Comparison of ENCODE assay signal across 1 cellular context in the genomic region with DNA sequence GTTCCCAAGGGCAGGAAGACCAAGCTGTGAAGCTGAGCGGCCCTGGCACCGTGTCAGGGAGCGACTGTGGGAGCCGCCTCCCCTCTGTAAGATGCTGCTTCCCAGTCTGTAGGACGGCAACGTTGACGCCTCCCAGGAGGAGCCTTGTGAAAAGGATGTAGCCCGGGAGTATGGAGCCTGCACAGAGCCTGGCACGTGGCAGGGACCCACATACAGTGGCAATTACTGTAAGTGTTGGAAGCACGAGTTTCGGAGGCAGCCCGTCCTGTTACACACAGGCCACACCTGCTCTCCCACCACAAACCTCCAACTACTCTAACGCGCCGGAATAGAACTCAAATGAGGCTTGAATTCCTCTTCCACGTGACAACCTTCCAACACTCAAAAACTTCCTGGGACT.
TF ChIP-seq lines count a peak whose summit lies in the region.

No MANE protein-coding gene starts in this region.

TF ChIP-seq in HepG2, 621 proteins besides CTCF, POLR2A, EP300 and RAD21 (continued from another document):
- TF ChIP-seq, protein P1, sequence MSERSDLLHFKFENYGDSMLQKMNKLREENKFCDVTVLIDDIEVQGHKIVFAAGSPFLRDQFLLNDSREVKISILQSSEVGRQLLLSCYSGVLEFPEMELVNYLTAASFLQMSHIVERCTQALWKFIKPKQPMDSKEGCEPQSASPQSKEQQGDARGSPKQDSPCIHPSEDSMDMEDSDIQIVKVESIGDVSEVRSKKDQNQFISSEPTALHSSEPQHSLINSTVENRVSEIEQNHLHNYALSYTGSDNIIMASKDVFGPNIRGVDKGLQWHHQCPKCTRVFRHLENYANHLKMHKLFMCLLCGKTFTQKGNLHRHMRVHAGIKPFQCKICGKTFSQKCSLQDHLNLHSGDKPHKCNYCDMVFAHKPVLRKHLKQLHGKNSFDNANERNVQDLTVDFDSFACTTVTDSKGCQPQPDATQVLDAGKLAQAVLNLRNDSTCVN (CRISPR knock-in tag; IDR thresholded peaks at IDR 0.05; ENCODE audit: borderline replicate concordance), result no peak
- TF ChIP-seq ZNF484 (CRISPR knock-in tag; IDR thresholded peaks at IDR 0.05; ENCODE audit: borderline replicate concordance, low read depth) (no peak), NFKB2 (CRISPR knock-in tag; IDR thresholded peaks at IDR 0.05; ENCODE audit: borderline replicate concordance) (no peak), ZNF720 (CRISPR knock-in tag; IDR thresholded peaks at IDR 0.05) (no peak)
- TF ChIP-seq, protein P2, sequence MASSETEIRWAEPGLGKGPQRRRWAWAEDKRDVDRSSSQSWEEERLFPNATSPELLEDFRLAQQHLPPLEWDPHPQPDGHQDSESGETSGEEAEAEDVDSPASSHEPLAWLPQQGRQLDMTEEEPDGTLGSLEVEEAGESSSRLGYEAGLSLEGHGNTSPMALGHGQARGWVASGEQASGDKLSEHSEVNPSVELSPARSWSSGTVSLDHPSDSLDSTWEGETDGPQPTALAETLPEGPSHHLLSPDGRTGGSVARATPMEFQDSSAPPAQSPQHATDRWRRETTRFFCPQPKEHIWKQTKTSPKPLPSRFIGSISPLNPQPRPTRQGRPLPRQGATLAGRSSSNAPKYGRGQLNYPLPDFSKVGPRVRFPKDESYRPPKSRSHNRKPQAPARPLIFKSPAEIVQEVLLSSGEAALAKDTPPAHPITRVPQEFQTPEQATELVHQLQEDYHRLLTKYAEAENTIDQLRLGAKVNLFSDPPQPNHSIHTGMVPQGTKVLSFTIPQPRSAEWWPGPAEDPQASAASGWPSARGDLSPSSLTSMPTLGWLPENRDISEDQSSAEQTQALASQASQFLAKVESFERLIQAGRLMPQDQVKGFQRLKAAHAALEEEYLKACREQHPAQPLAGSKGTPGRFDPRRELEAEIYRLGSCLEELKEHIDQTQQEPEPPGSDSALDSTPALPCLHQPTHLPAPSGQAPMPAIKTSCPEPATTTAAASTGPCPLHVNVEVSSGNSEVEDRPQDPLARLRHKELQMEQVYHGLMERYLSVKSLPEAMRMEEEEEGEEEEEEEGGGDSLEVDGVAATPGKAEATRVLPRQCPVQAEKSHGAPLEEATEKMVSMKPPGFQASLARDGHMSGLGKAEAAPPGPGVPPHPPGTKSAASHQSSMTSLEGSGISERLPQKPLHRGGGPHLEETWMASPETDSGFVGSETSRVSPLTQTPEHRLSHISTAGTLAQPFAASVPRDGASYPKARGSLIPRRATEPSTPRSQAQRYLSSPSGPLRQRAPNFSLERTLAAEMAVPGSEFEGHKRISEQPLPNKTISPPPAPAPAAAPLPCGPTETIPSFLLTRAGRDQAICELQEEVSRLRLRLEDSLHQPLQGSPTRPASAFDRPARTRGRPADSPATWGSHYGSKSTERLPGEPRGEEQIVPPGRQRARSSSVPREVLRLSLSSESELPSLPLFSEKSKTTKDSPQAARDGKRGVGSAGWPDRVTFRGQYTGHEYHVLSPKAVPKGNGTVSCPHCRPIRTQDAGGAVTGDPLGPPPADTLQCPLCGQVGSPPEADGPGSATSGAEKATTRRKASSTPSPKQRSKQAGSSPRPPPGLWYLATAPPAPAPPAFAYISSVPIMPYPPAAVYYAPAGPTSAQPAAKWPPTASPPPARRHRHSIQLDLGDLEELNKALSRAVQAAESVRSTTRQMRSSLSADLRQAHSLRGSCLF (CRISPR knock-in tag; IDR thresholded peaks at IDR 0.05; ENCODE audit: borderline replicate concordance), result no peak
